16 cellular contexts compared by ENCODE assay signal in the genomic region with DNA sequence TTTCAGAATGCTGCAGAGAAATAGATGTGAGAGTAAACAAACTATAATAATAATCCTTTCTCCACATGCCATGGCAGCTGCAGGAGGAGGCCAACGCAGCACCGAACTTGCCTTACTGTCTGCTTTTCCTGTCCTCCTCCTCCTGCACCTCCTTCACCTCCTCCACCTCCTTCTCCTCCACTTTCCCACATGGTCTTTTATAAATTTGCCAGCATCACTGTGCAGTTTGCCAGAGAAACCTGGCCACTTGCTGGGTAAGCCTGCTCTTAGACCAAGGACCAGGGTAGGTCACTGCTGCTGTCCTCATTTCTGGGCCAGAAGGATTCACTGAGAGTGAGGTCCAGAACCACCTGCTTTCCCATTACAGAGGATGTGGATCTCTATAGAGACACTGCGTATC.
"Had no signal": no experiment of that assay in that cellular context is flagged by ENCODE, and none has a peak within 500 bp of the region (broad histone marks: within the 10 kb centered on the region; RNA-seq: fewer than 3 reads in every experiment).

No MANE protein-coding gene starts in this region.

- H3K9me3 Mint-ChIP-seq: activated CD4-positive, alpha-beta T cell treated with anti-CD3 and anti-CD28 coated beads, Interleukin-2, amount 10 ng/mL, durations not matched to agents 7 days and 5 days; naive thymus-derived CD4-positive, alpha-beta T cell; stimulated activated naive CD8-positive, alpha-beta T cell treated with anti-CD3 and anti-CD28 coated beads, Interleukin-15, Interleukin-2, amounts not matched to agents 100 ng/mL and 50 ng/mL, for 24 hours; T-helper 2 cell treated with Interferon-gamma antibody and Interleukin-4, amounts not matched to agents 5 μg/mL and 100 μg/mL, for 36 hours had no signal

- ATAC-seq: esophagus mucosa; naive thymus-derived CD4-positive, alpha-beta T cell; right cardiac atrium had no signal

- H3K27me3 ChIP-seq: colonic mucosa had no signal

- DNase-seq: activated CD4-positive, alpha-beta T cell treated with anti-CD3 and anti-CD28 coated beads, Interleukin-2, amount 10 ng/mL, durations not matched to agents 7 days and 5 days; activated CD4-positive, CD25-positive, alpha-beta regulatory T cell; activated CD8-positive, alpha-beta memory T cell treated with anti-CD3 and anti-CD28 coated beads for 24 hours; activated gamma-delta T cell treated with Interleukin-2 at 50 U/mL for 16 hours; aorta; colonic mucosa; naive thymus-derived CD4-positive, alpha-beta T cell; right cardiac atrium; small intestine; stimulated activated CD4-positive, alpha-beta T cell treated with anti-CD3 and anti-CD28 coated beads, Interleukin-4, amount 100 ng/mL, for 24 hours had no signal

- H3K27ac Mint-ChIP-seq: activated CD4-positive, alpha-beta T cell treated with anti-CD3 and anti-CD28 coated beads, Interleukin-2, amount 10 ng/mL, durations not matched to agents 7 days and 5 days; activated naive CD8-positive, alpha-beta T cell; stimulated activated naive CD8-positive, alpha-beta T cell treated with anti-CD3 and anti-CD28 coated beads, Interleukin-15, Interleukin-2, amounts not matched to agents 100 ng/mL and 50 ng/mL, for 24 hours; T-helper 2 cell treated with Interferon-gamma antibody and Interleukin-4, amounts not matched to agents 5 μg/mL and 100 μg/mL, for 36 hours had no signal

- H3K9me3 ChIP-seq: colonic mucosa, prostate gland had no signal

- H3K27ac ChIP-seq: colonic mucosa, prostate gland had no signal

- H3K4me3 ChIP-seq: colonic mucosa, lung, prostate gland had no signal

- H3K36me3 ChIP-seq: colonic mucosa, prostate gland had no signal

- H3K27me3 Mint-ChIP-seq: activated naive CD8-positive, alpha-beta T cell; stimulated activated naive CD8-positive, alpha-beta T cell treated with anti-CD3 and anti-CD28 coated beads, Interleukin-15, Interleukin-2, amounts not matched to agents 100 ng/mL and 50 ng/mL, for 24 hours had no signal

- H3K4me3 Mint-ChIP-seq: activated CD4-positive, alpha-beta T cell treated with anti-CD3 and anti-CD28 coated beads, Interleukin-2, amount 10 ng/mL, durations not matched to agents 7 days and 5 days; activated naive CD8-positive, alpha-beta T cell; naive thymus-derived CD4-positive, alpha-beta T cell; stimulated activated naive CD8-positive, alpha-beta T cell treated with anti-CD3 and anti-CD28 coated beads, Interleukin-15, Interleukin-2, amounts not matched to agents 100 ng/mL and 50 ng/mL, for 24 hours; T-helper 2 cell treated with Interferon-gamma antibody and Interleukin-4, amounts not matched to agents 5 μg/mL and 100 μg/mL, for 36 hours had no signal

- H3K4me1 ChIP-seq: colonic mucosa, prostate gland had no signal
